10 cellular contexts compared by ENCODE assay signal in genomic region chr20:8535403-8536003, GRCh38.
DNase-seq lines count a peak whose midpoint lies in the region; ATAC-seq and TF ChIP-seq lines count a peak whose summit lies in the region.
"Had no signal": no experiment of that assay in that cellular context is flagged by ENCODE, and none has a peak within 500 bp of the region (broad histone marks: within the 10 kb centered on the region; RNA-seq: fewer than 3 reads in every experiment).

No MANE protein-coding gene starts in this region.

- no peak for TF ChIP-seq RAD21 in neural cell (conservative IDR thresholded peaks at IDR 0.05)

- ATAC-seq in HG03469 (IDR thresholded peaks at IDR 0.05; ENCODE audit: unreplicated experiment): no peak
- no peak for ATAC-seq in Right ventricle myocardium inferior

- no peaks in the 10 kb centered on the region for H4K20me1 ChIP-seq in neural cell (ENCODE audit: insufficient read depth)

- H2AFZ ChIP-seq in neural cell (ENCODE audit: low read depth, low read length): no peak overlapping the region

- no peaks in the 10 kb centered on the region for H3F3A ChIP-seq in neural cell (ENCODE audit: insufficient read depth, low read length, poor library complexity, severe bottlenecking)

- no peak overlapping the region for H3K4me2 ChIP-seq in neural cell (ENCODE audit: low read length)

- H3K9me2 ChIP-seq in neural cell (ENCODE audit: insufficient read depth, low read length): no peaks in the 10 kb centered on the region

- no peak overlapping the region for H3K9ac ChIP-seq in neural cell (ENCODE audit: low read length)

- no peaks in the 10 kb centered on the region for H3K9me3 ChIP-seq in neural cell (ENCODE audit: low read length)
- H3K9me3 ChIP-seq: thoracic aorta had no signal

- intact Hi-C loops in Right ventricle myocardium inferior (cut with DNase I): no loop called here

- no peaks in the 10 kb centered on the region for H3K79me2 ChIP-seq in neural cell (replicated peaks; ENCODE audit: insufficient read depth, low read length)

- peak; percentile 11 to 16 for DNase-seq in NCI-H524 (lab: John Stamatoyannopoulos, UW)
- no peak for DNase-seq in NCI-H524 treated with DMSO at 0.1 percent for 48 hours (lab: John Stamatoyannopoulos, UW)
- peak; percentile 20 for DNase-seq in HuH-7 (ENCODE audit: low spot score)
- no peak for DNase-seq in H4 (ENCODE audit: low spot score)
- DNase-seq in Right ventricle myocardium inferior (ENCODE audit: missing footprints): no peak
- DNase-seq: activated T-cell treated with anti-CD3 and anti-CD28 coated beads, Interleukin-2, amount 50 U/mL, for 24 hours had no signal

- H3K27me3 ChIP-seq in neural cell (ENCODE audit: insufficient read depth, low read depth, low read length): no peaks in the 10 kb centered on the region

- H3K36me3 ChIP-seq in neural cell (ENCODE audit: insufficient read depth, low read length): no peaks in the 10 kb centered on the region
- H3K36me3 ChIP-seq: thoracic aorta had no signal

- TF ChIP-seq CTCF in WI38 (IDR thresholded peaks at IDR 0.05; ENCODE audit: low read depth, low read length): peak; percentile 58
- TF ChIP-seq CTCF in neural cell (IDR thresholded peaks at IDR 0.05; ENCODE audit: poor library complexity, severe bottlenecking): peak; percentile 17

- TF ChIP-seq EP300 in neural cell (conservative IDR thresholded peaks at IDR 0.05; ENCODE audit: poor library complexity, severe bottlenecking): no peak

- no peak overlapping the region for H3K4me3 ChIP-seq in WI38 (ENCODE audit: low read depth, low read length)
- H3K4me3 ChIP-seq in neural cell (ENCODE audit: low read length): no peak overlapping the region
- H3K4me3 ChIP-seq: thoracic aorta had no signal

- no peak overlapping the region for H3K27ac ChIP-seq in neural cell (ENCODE audit: low read length)
- H3K27ac ChIP-seq: thoracic aorta had no signal

TF ChIP-seq in neural cell, 6 proteins besides CTCF, POLR2A, EP300 and RAD21:
- TF ChIP-seq TAF1 (IDR thresholded peaks at IDR 0.05; ENCODE audit: low read depth) (no peak), POLR2AphosphoS5 (IDR thresholded peaks at IDR 0.05) (no peak), EZH2 (IDR thresholded peaks at IDR 0.05; ENCODE audit: borderline replicate concordance, insufficient read depth, low read length, poor library complexity, severe bottlenecking) (no peak), MXI1 (conservative IDR thresholded peaks at IDR 0.05; ENCODE audit: poor library complexity, severe bottlenecking) (no peak), SMC3 (conservative IDR thresholded peaks at IDR 0.05; ENCODE audit: poor library complexity) (no peak)
- TF ChIP-seq, protein P1, sequence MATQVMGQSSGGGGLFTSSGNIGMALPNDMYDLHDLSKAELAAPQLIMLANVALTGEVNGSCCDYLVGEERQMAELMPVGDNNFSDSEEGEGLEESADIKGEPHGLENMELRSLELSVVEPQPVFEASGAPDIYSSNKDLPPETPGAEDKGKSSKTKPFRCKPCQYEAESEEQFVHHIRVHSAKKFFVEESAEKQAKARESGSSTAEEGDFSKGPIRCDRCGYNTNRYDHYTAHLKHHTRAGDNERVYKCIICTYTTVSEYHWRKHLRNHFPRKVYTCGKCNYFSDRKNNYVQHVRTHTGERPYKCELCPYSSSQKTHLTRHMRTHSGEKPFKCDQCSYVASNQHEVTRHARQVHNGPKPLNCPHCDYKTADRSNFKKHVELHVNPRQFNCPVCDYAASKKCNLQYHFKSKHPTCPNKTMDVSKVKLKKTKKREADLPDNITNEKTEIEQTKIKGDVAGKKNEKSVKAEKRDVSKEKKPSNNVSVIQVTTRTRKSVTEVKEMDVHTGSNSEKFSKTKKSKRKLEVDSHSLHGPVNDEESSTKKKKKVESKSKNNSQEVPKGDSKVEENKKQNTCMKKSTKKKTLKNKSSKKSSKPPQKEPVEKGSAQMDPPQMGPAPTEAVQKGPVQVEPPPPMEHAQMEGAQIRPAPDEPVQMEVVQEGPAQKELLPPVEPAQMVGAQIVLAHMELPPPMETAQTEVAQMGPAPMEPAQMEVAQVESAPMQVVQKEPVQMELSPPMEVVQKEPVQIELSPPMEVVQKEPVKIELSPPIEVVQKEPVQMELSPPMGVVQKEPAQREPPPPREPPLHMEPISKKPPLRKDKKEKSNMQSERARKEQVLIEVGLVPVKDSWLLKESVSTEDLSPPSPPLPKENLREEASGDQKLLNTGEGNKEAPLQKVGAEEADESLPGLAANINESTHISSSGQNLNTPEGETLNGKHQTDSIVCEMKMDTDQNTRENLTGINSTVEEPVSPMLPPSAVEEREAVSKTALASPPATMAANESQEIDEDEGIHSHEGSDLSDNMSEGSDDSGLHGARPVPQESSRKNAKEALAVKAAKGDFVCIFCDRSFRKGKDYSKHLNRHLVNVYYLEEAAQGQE (IDR thresholded peaks at IDR 0.05; ENCODE audit: borderline replicate concordance): no peak

Comparison
In these comparisons a context has a peak if more than half of its experiments do, and no peak if none do; other contexts are left out.
1. DNase-seq: peak in NCI-H524 (2 of 2) and HuH-7 (single experiment); none in NCI-H524 treated with DMSO at 0.1 percent for 48 hours (single experiment), H4 (single experiment) and Right ventricle myocardium inferior (single experiment).